21 cellular contexts compared by ENCODE assay signal in the genomic region with DNA sequence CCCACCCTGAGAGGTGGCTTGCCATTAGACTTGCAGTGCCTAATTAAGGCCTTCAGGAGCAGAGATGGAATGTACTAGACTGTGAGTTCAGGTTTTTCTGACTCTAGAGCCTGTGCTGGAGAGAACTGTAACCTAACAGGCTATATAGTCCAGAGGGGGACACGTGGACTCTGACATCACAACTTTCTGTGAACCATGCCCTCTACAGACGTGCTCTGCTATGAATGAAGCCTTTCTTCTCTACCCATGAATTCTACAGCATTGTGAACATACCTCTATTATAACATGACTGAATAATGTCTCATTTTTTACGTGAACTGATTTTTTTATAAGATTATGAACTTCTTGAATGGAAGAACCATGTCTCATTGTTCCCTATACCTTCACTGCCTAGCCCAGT.
"Had no signal": no experiment of that assay in that cellular context is flagged by ENCODE, and none has a peak within 500 bp of the region (broad histone marks: within the 10 kb centered on the region; RNA-seq: fewer than 3 reads in every experiment).

No MANE protein-coding gene starts in this region.

- H3K27me3 Mint-ChIP-seq: activated CD4-positive, alpha-beta memory T cell treated with anti-CD3 and anti-CD28 coated beads for 36 hours; activated naive CD4-positive, alpha-beta T cell treated with anti-CD3 and anti-CD28 coated beads, Interleukin-2, amount 10 ng/mL, durations not matched to agents 7 days and 5 days; stimulated activated memory B cell treated with anti-CD40 and anti-IgM and Interleukin-4, amounts not matched to agents 10 μg/mL and 1 μg/mL and 100 μg/mL, for 72 hours; T-helper 17 cell; type B pancreatic cell had no signal

- H3K4me1 Mint-ChIP-seq: activated naive CD4-positive, alpha-beta T cell treated with anti-CD3 and anti-CD28 coated beads, Interleukin-2, amount 10 ng/mL, durations not matched to agents 7 days and 5 days; mesothelial cell of epicardium; natural killer cell; stimulated activated memory B cell treated with anti-CD40 and anti-IgM and Interleukin-4, amounts not matched to agents 10 μg/mL and 1 μg/mL and 100 μg/mL, for 72 hours; T-helper 17 cell had no signal

- H3K9me3 Mint-ChIP-seq: activated CD4-positive, alpha-beta memory T cell treated with anti-CD3 and anti-CD28 coated beads for 36 hours; mesothelial cell of epicardium; type B pancreatic cell had no signal

- H3K4me3 Mint-ChIP-seq: activated CD4-positive, alpha-beta memory T cell treated with anti-CD3 and anti-CD28 coated beads for 36 hours; activated naive CD4-positive, alpha-beta T cell treated with anti-CD3 and anti-CD28 coated beads, Interleukin-2, amount 10 ng/mL, durations not matched to agents 7 days and 5 days; mesothelial cell of epicardium; natural killer cell; stimulated activated memory B cell treated with anti-CD40 and anti-IgM and Interleukin-4, amounts not matched to agents 10 μg/mL and 1 μg/mL and 100 μg/mL, for 72 hours; T-helper 17 cell; type B pancreatic cell had no signal

- H3K4me3 ChIP-seq: cardiac muscle cell, lung, ovary, prostate gland, skin epidermis, vagina had no signal

- H3K27ac ChIP-seq: cardiac muscle cell, ovary, prostate gland, skin epidermis, vagina had no signal

- H3K36me3 ChIP-seq: ovary, prostate gland had no signal

- H3K4me1 ChIP-seq: prostate gland, vagina had no signal

- H3K27me3 ChIP-seq: cardiac muscle cell, ovary, vagina had no signal

- H3K27ac Mint-ChIP-seq: activated CD4-positive, alpha-beta memory T cell treated with anti-CD3 and anti-CD28 coated beads for 36 hours; activated naive CD4-positive, alpha-beta T cell treated with anti-CD3 and anti-CD28 coated beads, Interleukin-2, amount 10 ng/mL, durations not matched to agents 7 days and 5 days; mesothelial cell of epicardium; natural killer cell; stimulated activated memory B cell treated with anti-CD40 and anti-IgM and Interleukin-4, amounts not matched to agents 10 μg/mL and 1 μg/mL and 100 μg/mL, for 72 hours; T-helper 17 cell; type B pancreatic cell had no signal

- H3K9me3 ChIP-seq: ovary, prostate gland, vagina had no signal

- ATAC-seq: left lobe of liver; natural killer cell; stimulated activated memory B cell treated with anti-CD40 and anti-IgM and Interleukin-4, amounts not matched to agents 10 μg/mL and 1 μg/mL and 100 μg/mL, for 72 hours; T-helper 17 cell had no signal

- DNase-seq: activated CD4-positive, alpha-beta memory T cell treated with anti-CD3 and anti-CD28 coated beads for 36 hours; activated CD4-positive, alpha-beta T cell treated with anti-CD3 and anti-CD28 coated beads for 48 hours; activated effector memory CD4-positive, alpha-beta T cell treated with anti-CD3 and anti-CD28 coated beads, Interleukin-2, amount 50 U/mL, for 16 hours; activated naive CD4-positive, alpha-beta T cell treated with anti-CD3 and anti-CD28 coated beads, Interleukin-2, amount 10 ng/mL, durations not matched to agents 7 days and 5 days; activated T-cell treated with anti-CD3 and anti-CD28 coated beads, Interleukin-2, amount 50 U/mL, for 48 hours; amygdala; cortex of kidney; erythroblast; kidney; natural killer cell; ovary; T-helper 17 cell had no signal

- H3K36me3 Mint-ChIP-seq: activated CD4-positive, alpha-beta memory T cell treated with anti-CD3 and anti-CD28 coated beads for 36 hours; activated naive CD4-positive, alpha-beta T cell treated with anti-CD3 and anti-CD28 coated beads, Interleukin-2, amount 10 ng/mL, durations not matched to agents 7 days and 5 days; natural killer cell; stimulated activated memory B cell treated with anti-CD40 and anti-IgM and Interleukin-4, amounts not matched to agents 10 μg/mL and 1 μg/mL and 100 μg/mL, for 72 hours had no signal
